ENCODE assay signal across 8 cellular contexts in the genomic region with DNA sequence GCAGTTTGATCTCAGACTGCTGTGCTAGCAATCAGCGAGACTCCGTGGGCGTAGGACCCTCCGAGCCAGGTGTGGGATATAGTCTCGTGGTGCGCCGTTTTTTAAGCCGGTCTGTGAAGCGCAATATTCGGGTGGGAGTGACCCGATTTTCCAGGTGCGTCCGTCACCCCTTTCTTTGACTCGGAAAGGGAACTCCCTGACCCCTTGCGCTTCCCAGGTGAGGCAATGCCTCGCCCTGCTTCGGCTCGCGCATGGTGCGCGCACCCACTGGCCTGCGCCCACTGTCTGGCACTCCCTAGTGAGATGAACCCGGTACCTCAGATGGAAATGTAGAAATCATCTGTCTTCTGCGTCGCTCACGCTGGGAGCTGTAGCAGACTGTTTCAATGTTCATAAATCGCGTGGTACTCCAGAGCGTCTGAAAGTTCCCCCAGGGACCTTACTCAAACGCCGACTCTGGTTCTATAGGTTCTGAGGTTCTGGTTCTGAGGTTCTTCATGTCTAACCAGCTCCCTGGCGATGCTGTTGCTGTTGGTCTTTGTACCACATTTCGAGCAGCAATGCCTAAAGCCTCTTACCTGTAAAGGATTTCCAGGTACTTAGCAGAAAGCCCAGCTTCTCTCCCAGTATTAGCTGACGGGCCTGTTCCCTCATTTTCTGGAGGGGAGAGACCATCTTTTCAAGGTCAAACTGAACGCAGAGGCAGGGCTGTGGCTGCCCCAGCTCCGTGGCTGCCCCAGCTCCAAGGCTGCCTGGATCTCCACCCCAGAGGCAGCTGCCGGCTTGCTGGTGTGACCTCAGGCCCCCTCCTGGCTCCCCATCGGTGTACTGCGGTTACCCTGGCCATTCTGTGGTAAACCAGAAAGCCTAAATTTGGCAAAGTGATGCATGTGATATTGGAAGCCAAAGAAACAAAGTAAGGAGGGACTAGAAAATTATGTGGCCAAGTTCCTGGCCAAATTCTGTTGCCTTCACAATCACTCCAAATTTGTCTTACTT.
DNase-seq lines count a peak whose midpoint lies in the region; ATAC-seq, FAIRE-seq and TF ChIP-seq lines count a peak whose summit lies in the region.
"Not testable (repeated sequence)": the region's sequence is repeated elsewhere in the genome, so short reads cannot be mapped to it uniquely, and the experiment has no call there.

No MANE protein-coding gene starts in this region.

- peak in 1 of 2 experiments; percentile 24; a peak in 1 of 4 replicates for TF ChIP-seq RAD21 in H1 (IDR thresholded peaks at IDR 0.05 in 1 of 2, conservative IDR thresholded peaks at IDR 0.05 in 1 of 2; ENCODE audit: low read depth in 2 of 2, low read length in 2 of 2)

- FAIRE-seq in H1 (lab: Jason Lieb, UNC): not testable (repeated sequence)

- ATAC-seq in WTC11: peak; percentile 80

- H3K9me3 ChIP-seq in H1 (ENCODE audit: insufficient read depth in 2 of 2, low read depth in 1 of 2, low read length in 1 of 2); iPS-20b (ENCODE audit: insufficient read depth, low read depth, low read length); smooth muscle cell (replicated peaks; ENCODE audit: low read depth): not testable (repeated sequence)

- TF ChIP-seq CTCF in NB4 (IDR thresholded peaks at IDR 0.05; ENCODE audit: low read depth, low read length); WTC11 (IDR thresholded peaks at IDR 0.05); H1 (IDR thresholded peaks at IDR 0.05; ENCODE audit: control extremely low read depth in 1 of 3, insufficient read depth in 1 of 3, low read depth in 1 of 3, low read length in 3 of 3); nephron (IDR thresholded peaks at IDR 0.05; ENCODE audit: unreplicated experiment in 3 of 3); smooth muscle cell (IDR thresholded peaks at IDR 0.05; ENCODE audit: borderline replicate concordance, insufficient read depth, poor library complexity, severe bottlenecking): not testable (repeated sequence)

- not testable (repeated sequence) for H4K20me1 ChIP-seq in H1 (replicated peaks in 1 of 2; ENCODE audit: control insufficient read depth in 1 of 2, insufficient read depth in 2 of 2, low read length in 2 of 2); smooth muscle cell (ENCODE audit: low read depth)

- peak overlapping the region; percentile 80; the same call in 1 of the 2 replicates for H2BK12ac ChIP-seq in H1 (ENCODE audit: low read depth, low read length)

- not testable (repeated sequence) for H3K23ac ChIP-seq in H1 (ENCODE audit: insufficient read length)

- 65% methylated on average over 16 of the region's 39 CpGs; no CpG with 5 or more reads in 1 of the 2 experiments for WGBS in H1 (ENCODE audit: extremely low coverage in 1 of 2, insufficient coverage in 1 of 2, insufficient read length in 1 of 2, insufficient replicate concordance in 2 of 2, low coverage in 1 of 2, low lambda C conversion rate in 2 of 2, missing lambda C conversion rate in 1 of 2), 2 experiments
- 35% methylated on average over 39 of the region's 39 CpGs for WGBS in smooth muscle cell (ENCODE audit: low lambda C conversion rate)

- H3K18ac ChIP-seq in H1 (ENCODE audit: extremely low read depth, low read length): peak overlapping the region; percentile 78

- H3K79me2 ChIP-seq in H1 (ENCODE audit: control insufficient read depth in 1 of 2, insufficient read depth in 2 of 2, low read length in 2 of 2); smooth muscle cell (ENCODE audit: low read depth): not testable (repeated sequence)

- H3K79me1 ChIP-seq in H1 (ENCODE audit: low read depth, low read length): not testable (repeated sequence)

- not testable (repeated sequence) for H3K4ac ChIP-seq in H1 (replicated peaks; ENCODE audit: insufficient read length, low read depth, low read length)

- not testable (repeated sequence) for H3F3A ChIP-seq in smooth muscle cell (ENCODE audit: low read depth)

- H3K27ac ChIP-seq in H1 (ENCODE audit: low read depth, low read length); iPS-20b (ENCODE audit: low read length); smooth muscle cell (ENCODE audit: low read depth): not testable (repeated sequence)

- H2BK5ac ChIP-seq in H1 (ENCODE audit: low read depth, low read length): not testable (repeated sequence)

- H3K4me2 ChIP-seq in H1 (ENCODE audit: insufficient read depth in 1 of 2, low read depth in 2 of 2, low read length in 2 of 2) (peak overlapping the region; percentile 50 to 64), smooth muscle cell (peak overlapping the region; percentile 67)

- not testable (repeated sequence) for H3K23me2 ChIP-seq in H1 (ENCODE audit: low read depth, low read length)

- DNase-seq in Daoy (ENCODE audit: low read depth): peak; percentile 15
- peak; percentile 8 for DNase-seq in NB4 (ENCODE audit: low read depth)
- DNase-seq in WTC11 (ENCODE audit: low spot score): peak; percentile 20
- DNase-seq in activated T-helper 2 cell treated with anti-CD3 and anti-CD28 coated beads, Interferon-gamma antibody, Interleukin-2, Interleukin-4, amounts not matched to agents 10 μg/mL and 5 μg/mL and 100 μg/mL, durations not matched to agents 14 hours and 24 hours and 36 hours (ENCODE audit: low spot score); smooth muscle cell (lab: John Stamatoyannopoulos, UW; ENCODE audit: unreplicated experiment): not testable (repeated sequence)
- DNase-seq in H1 (ENCODE audit: low read depth in 1 of 2, low spot score in 2 of 2): peak in 1 of 2 experiments; percentile 55

- H3K56ac ChIP-seq in H1 (replicated peaks; ENCODE audit: insufficient read length, low read depth, low read length): not testable (repeated sequence)

- H4K91ac ChIP-seq in H1 (replicated peaks; ENCODE audit: insufficient read length, low read length): peak overlapping the region; percentile 5

- peak overlapping the region; percentile 89; the same call in 1 of the 2 replicates for H2AFZ ChIP-seq in H1 (ENCODE audit: low read length)
- H2AFZ ChIP-seq in smooth muscle cell (ENCODE audit: low read depth): not testable (repeated sequence)

- not testable (repeated sequence) for H4K5ac ChIP-seq in H1 (ENCODE audit: insufficient read length, low read depth, low read length)

- peak overlapping the region; percentile 72; the same call in 1 of the 2 replicates for H2BK20ac ChIP-seq in H1 (ENCODE audit: low read length)

- not testable (repeated sequence) for H3K4me1 Mint-ChIP-seq in WTC11; activated T-helper 2 cell treated with anti-CD3 and anti-CD28 coated beads, Interferon-gamma antibody, Interleukin-2, Interleukin-4, amounts not matched to agents 10 μg/mL and 5 μg/mL and 100 μg/mL, durations not matched to agents 14 hours and 24 hours and 36 hours (ENCODE audit: low read depth); nephron

- not testable (repeated sequence) for H3K27me3 ChIP-seq in H1 (replicated peaks in 1 of 4; ENCODE audit: control insufficient read depth in 3 of 4, extremely low read depth in 1 of 4, insufficient read depth in 3 of 4, low read length in 3 of 4); smooth muscle cell (ENCODE audit: low read depth)
- H3K27me3 ChIP-seq in iPS-20b (ENCODE audit: insufficient read depth, low read length): peaks cover 13% of the 10 kb centered on the region

- H4K8ac ChIP-seq in H1 (ENCODE audit: extremely low read depth, insufficient read depth, low read length): not testable (repeated sequence)

- not testable (repeated sequence) for H3K36me3 Mint-ChIP-seq in WTC11; activated T-helper 2 cell treated with anti-CD3 and anti-CD28 coated beads, Interferon-gamma antibody, Interleukin-2, Interleukin-4, amounts not matched to agents 10 μg/mL and 5 μg/mL and 100 μg/mL, durations not matched to agents 14 hours and 24 hours and 36 hours (ENCODE audit: low read depth); nephron (ENCODE audit: low read depth)

- intact Hi-C loops in activated T-helper 2 cell treated with anti-CD3 and anti-CD28 coated beads, Interferon-gamma antibody, Interleukin-2, Interleukin-4, amounts not matched to agents 10 μg/mL and 5 μg/mL and 100 μg/mL, durations not matched to agents 14 hours and 24 hours and 36 hours (cut with micrococcal nuclease): not testable (repeated sequence)

- H3K9me3 Mint-ChIP-seq in WTC11; activated T-helper 2 cell treated with anti-CD3 and anti-CD28 coated beads, Interferon-gamma antibody, Interleukin-2, Interleukin-4, amounts not matched to agents 10 μg/mL and 5 μg/mL and 100 μg/mL, durations not matched to agents 14 hours and 24 hours and 36 hours; nephron: not testable (repeated sequence)

- H2AK5ac ChIP-seq in H1 (ENCODE audit: low read depth, low read length): not testable (repeated sequence)

- H3K27ac Mint-ChIP-seq in WTC11 (0 out of 2 replicates have a peak overlapping the region, but pooled peaks have one; percentile 42), nephron (peak overlapping the region in 2 of 3 experiments; percentile 41 to 51)
- H3K27ac Mint-ChIP-seq in activated T-helper 2 cell treated with anti-CD3 and anti-CD28 coated beads, Interferon-gamma antibody, Interleukin-2, Interleukin-4, amounts not matched to agents 10 μg/mL and 5 μg/mL and 100 μg/mL, durations not matched to agents 14 hours and 24 hours and 36 hours: not testable (repeated sequence)

- not testable (repeated sequence) for H2BK15ac ChIP-seq in H1 (ENCODE audit: low read length)

- not testable (repeated sequence) for TF ChIP-seq POLR2A in NB4 (IDR thresholded peaks at IDR 0.05; ENCODE audit: extremely low read depth, insufficient read length); H1 (IDR thresholded peaks at IDR 0.05; ENCODE audit: control extremely low read depth in 1 of 2, low read depth in 2 of 2, low read length in 2 of 2)

- CTCF ChIA-PET in WTC11 (lab: Charles Lee): not testable (repeated sequence)
- CTCF ChIA-PET in H1 (lab: Charles Lee; ENCODE audit: partially characterized antibody): interaction anchor here (1.3 kb wide), 1 partner anchor 21 kb away, joined by 3 read pairs; no protein-coding TSS in a partner anchor

- H2BK120ac ChIP-seq in H1 (replicated peaks; ENCODE audit: low read depth, low read length): peak overlapping the region; percentile 90

- H3K4me3 Mint-ChIP-seq in WTC11 (peak overlapping the region; percentile 79), nephron (peak overlapping the region; percentile 77 to 81 (median 78))
- H3K4me3 Mint-ChIP-seq in activated T-helper 2 cell treated with anti-CD3 and anti-CD28 coated beads, Interferon-gamma antibody, Interleukin-2, Interleukin-4, amounts not matched to agents 10 μg/mL and 5 μg/mL and 100 μg/mL, durations not matched to agents 14 hours and 24 hours and 36 hours (ENCODE audit: low read depth): peak overlapping the region; percentile 26

- H3K9ac ChIP-seq in H1 (replicated peaks in 1 of 4; ENCODE audit: extremely low read depth in 1 of 4, low read depth in 3 of 4, low read length in 3 of 4) (peak overlapping the region in 2 of 4 experiments; percentile 2 to 6; a peak in 2 of 7 replicates), iPS-20b (ENCODE audit: low read depth, low read length) (peak overlapping the region; percentile 70; the same call in 1 of the 2 replicates)
- not testable (repeated sequence) for H3K9ac ChIP-seq in smooth muscle cell (ENCODE audit: low read depth)

- not testable (repeated sequence) for H3K27me3 Mint-ChIP-seq in WTC11 (ENCODE audit: low read depth); activated T-helper 2 cell treated with anti-CD3 and anti-CD28 coated beads, Interferon-gamma antibody, Interleukin-2, Interleukin-4, amounts not matched to agents 10 μg/mL and 5 μg/mL and 100 μg/mL, durations not matched to agents 14 hours and 24 hours and 36 hours (ENCODE audit: low read depth); nephron (ENCODE audit: low read depth)

- POLR2A ChIA-PET in WTC11 (lab: Charles Lee): not testable (repeated sequence)
- POLR2A ChIA-PET in H1 (lab: Charles Lee; ENCODE audit: partially characterized antibody): interaction anchor here (0.8 to 1.4 kb wide), 4 partner anchors 8 to 291 kb away, joined by 3 to 4 read pairs (median 3); no protein-coding TSS in a partner anchor

- H3K14ac ChIP-seq in H1 (ENCODE audit: insufficient read length): peak overlapping the region; percentile 32

- H3K36me3 ChIP-seq in H1 (ENCODE audit: control insufficient read depth in 2 of 4, insufficient read depth in 4 of 4, low read length in 3 of 4); iPS-20b (ENCODE audit: insufficient read depth, low read depth, low read length); smooth muscle cell (ENCODE audit: low read depth): not testable (repeated sequence)

- H3K4me1 ChIP-seq in H1 (replicated peaks in 1 of 4; ENCODE audit: control insufficient read depth in 3 of 4, insufficient read depth in 4 of 4, low read length in 3 of 4); iPS-20b (ENCODE audit: insufficient read depth, low read length); smooth muscle cell (ENCODE audit: low read depth): not testable (repeated sequence)

- not testable (repeated sequence) for TF ChIP-seq EP300 in H1 (IDR thresholded peaks at IDR 0.05; ENCODE audit: borderline replicate concordance in 1 of 2, low read depth in 2 of 2, low read length in 2 of 2)

- not testable (repeated sequence) for H3K4me3 ChIP-seq in NB4 (ENCODE audit: low read depth, low read length)
- H3K4me3 ChIP-seq in H1 (ENCODE audit: extremely low read depth in 1 of 4, insufficient read depth in 2 of 4, low read depth in 3 of 4, low read length in 4 of 4) (peak overlapping the region; percentile 3 to 52 (median 30); a peak in 5 of 8 replicates), iPS-20b (ENCODE audit: low read length) (peak overlapping the region; percentile 62), smooth muscle cell (peak overlapping the region; percentile 34)

Comparison
In these comparisons a context has a peak if more than half of its experiments do, and no peak if none do; other contexts are left out.
1. H3K4me3 Mint-ChIP-seq: peak in every context shown above with its lines; median percentile 79 in WTC11; 78 in nephron; 26 in activated T-helper 2 cell treated with anti-CD3 and anti-CD28 coated beads, Interferon-gamma antibody, Interleukin-2, Interleukin-4, amounts not matched to agents 10 μg/mL and 5 μg/mL and 100 μg/mL, durations not matched to agents 14 hours and 24 hours and 36 hours.